In genomic region chr20:58651548-58651822, GRCh38 we compare ENCODE assay signal across 1 cellular context.
A peak's percentile ranks its signal among the peaks of the same experiment; 100 is the strongest.
TF ChIP-seq lines count a peak whose summit lies in the region.

No MANE protein-coding gene starts in this region.

TF ChIP-seq in HepG2, 621 proteins besides CTCF, POLR2A, EP300 and RAD21 (continues in another document):
- TF ChIP-seq BRD4 (CRISPR knock-in tag; IDR thresholded peaks at IDR 0.05) (no peak), HOXA5 (CRISPR knock-in tag; IDR thresholded peaks at IDR 0.05) (no peak), NRL (CRISPR knock-in tag; IDR thresholded peaks at IDR 0.05; ENCODE audit: borderline replicate concordance) (no peak), ZNF343 (CRISPR knock-in tag; IDR thresholded peaks at IDR 0.05) (no peak), ZNF30 (CRISPR knock-in tag; IDR thresholded peaks at IDR 0.05) (no peak), MAF1 (CRISPR knock-in tag; IDR thresholded peaks at IDR 0.05; ENCODE audit: borderline replicate concordance) (no peak), NCOA5 (CRISPR knock-in tag; IDR thresholded peaks at IDR 0.05) (no peak), ZNF670 (CRISPR knock-in tag; IDR thresholded peaks at IDR 0.05; ENCODE audit: borderline replicate concordance) (no peak), HNF1B (CRISPR knock-in tag; IDR thresholded peaks at IDR 0.05) (no peak), ZNF143 (CRISPR knock-in tag; IDR thresholded peaks at IDR 0.05) (no peak), KLF13 (CRISPR knock-in tag; IDR thresholded peaks at IDR 0.05) (no peak), RFXANK (CRISPR knock-in tag; IDR thresholded peaks at IDR 0.05) (no peak), GABPB1 (CRISPR knock-in tag; IDR thresholded peaks at IDR 0.05) (no peak), ZNF891 (CRISPR knock-in tag; IDR thresholded peaks at IDR 0.05) (no peak), ZHX1 (CRISPR knock-in tag; IDR thresholded peaks at IDR 0.05; ENCODE audit: low read depth) (no peak), NR2F2 (IDR thresholded peaks at IDR 0.05; ENCODE audit: borderline replicate concordance, low read depth) (no peak), KMT2A (CRISPR knock-in tag; IDR thresholded peaks at IDR 0.05) (no peak), SP140L (CRISPR knock-in tag; IDR thresholded peaks at IDR 0.05; ENCODE audit: borderline replicate concordance) (no peak), ZNF780A (CRISPR knock-in tag; IDR thresholded peaks at IDR 0.05) (no peak), HHEX (CRISPR knock-in tag; IDR thresholded peaks at IDR 0.05) (peak; percentile 47; the same call in 1 of the 2 replicates), THAP11 (CRISPR knock-in tag; IDR thresholded peaks at IDR 0.05) (no peak), ZNF367 (CRISPR knock-in tag; IDR thresholded peaks at IDR 0.05; ENCODE audit: borderline replicate concordance) (no peak), SMARCC2 (IDR thresholded peaks at IDR 0.05) (no peak), ZNF446 (CRISPR knock-in tag; IDR thresholded peaks at IDR 0.05) (peak; percentile 15; the same call in 1 of the 2 replicates), SAP130 (CRISPR knock-in tag; IDR thresholded peaks at IDR 0.05; ENCODE audit: low read depth) (no peak), CBX5 (CRISPR knock-in tag; IDR thresholded peaks at IDR 0.05; ENCODE audit: borderline replicate concordance) (no peak), ZNF18 (CRISPR knock-in tag; IDR thresholded peaks at IDR 0.05; ENCODE audit: insufficient replicate concordance) (no peak), ZNF577 (CRISPR knock-in tag; IDR thresholded peaks at IDR 0.05; ENCODE audit: borderline replicate concordance, low read depth) (peak; percentile 30; the same call in 1 of the 2 replicates), MEIS2 (CRISPR knock-in tag; IDR thresholded peaks at IDR 0.05) (no peak), ARNT2 (CRISPR knock-in tag; IDR thresholded peaks at IDR 0.05; ENCODE audit: low read depth) (no peak), IRX3 (CRISPR knock-in tag; IDR thresholded peaks at IDR 0.05; ENCODE audit: borderline replicate concordance, low read depth) (no peak), ZNF83 (CRISPR knock-in tag; IDR thresholded peaks at IDR 0.05; ENCODE audit: borderline replicate concordance) (no peak), BRF2 (CRISPR knock-in tag; IDR thresholded peaks at IDR 0.05) (no peak), TBX3 (IDR thresholded peaks at IDR 0.05; ENCODE audit: borderline replicate concordance) (no peak), EHMT2 (IDR thresholded peaks at IDR 0.05; ENCODE audit: borderline replicate concordance, low read depth, low read length) (no peak), TP53 (CRISPR knock-in tag; conservative IDR thresholded peaks at IDR 0.05) (no peak), CENPX (CRISPR knock-in tag; IDR thresholded peaks at IDR 0.05) (no peak), MED13 (CRISPR knock-in tag; IDR thresholded peaks at IDR 0.05) (no peak), ZNF563 (CRISPR knock-in tag; IDR thresholded peaks at IDR 0.05) (no peak), MBNL3 (CRISPR knock-in tag; conservative IDR thresholded peaks at IDR 0.05) (no peak)
- TF ChIP-seq, protein P1, sequence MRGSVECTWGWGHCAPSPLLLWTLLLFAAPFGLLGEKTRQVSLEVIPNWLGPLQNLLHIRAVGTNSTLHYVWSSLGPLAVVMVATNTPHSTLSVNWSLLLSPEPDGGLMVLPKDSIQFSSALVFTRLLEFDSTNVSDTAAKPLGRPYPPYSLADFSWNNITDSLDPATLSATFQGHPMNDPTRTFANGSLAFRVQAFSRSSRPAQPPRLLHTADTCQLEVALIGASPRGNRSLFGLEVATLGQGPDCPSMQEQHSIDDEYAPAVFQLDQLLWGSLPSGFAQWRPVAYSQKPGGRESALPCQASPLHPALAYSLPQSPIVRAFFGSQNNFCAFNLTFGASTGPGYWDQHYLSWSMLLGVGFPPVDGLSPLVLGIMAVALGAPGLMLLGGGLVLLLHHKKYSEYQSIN (CRISPR knock-in tag; IDR thresholded peaks at IDR 0.05; ENCODE audit: borderline replicate concordance), result 0 out of 2 replicates have a peak, but pooled peaks have one; percentile 25
- TF ChIP-seq, protein P2, sequence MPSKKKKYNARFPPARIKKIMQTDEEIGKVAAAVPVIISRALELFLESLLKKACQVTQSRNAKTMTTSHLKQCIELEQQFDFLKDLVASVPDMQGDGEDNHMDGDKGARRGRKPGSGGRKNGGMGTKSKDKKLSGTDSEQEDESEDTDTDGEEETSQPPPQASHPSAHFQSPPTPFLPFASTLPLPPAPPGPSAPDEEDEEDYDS (CRISPR knock-in tag; IDR thresholded peaks at IDR 0.05), result no peak
- TF ChIP-seq, protein P3, sequence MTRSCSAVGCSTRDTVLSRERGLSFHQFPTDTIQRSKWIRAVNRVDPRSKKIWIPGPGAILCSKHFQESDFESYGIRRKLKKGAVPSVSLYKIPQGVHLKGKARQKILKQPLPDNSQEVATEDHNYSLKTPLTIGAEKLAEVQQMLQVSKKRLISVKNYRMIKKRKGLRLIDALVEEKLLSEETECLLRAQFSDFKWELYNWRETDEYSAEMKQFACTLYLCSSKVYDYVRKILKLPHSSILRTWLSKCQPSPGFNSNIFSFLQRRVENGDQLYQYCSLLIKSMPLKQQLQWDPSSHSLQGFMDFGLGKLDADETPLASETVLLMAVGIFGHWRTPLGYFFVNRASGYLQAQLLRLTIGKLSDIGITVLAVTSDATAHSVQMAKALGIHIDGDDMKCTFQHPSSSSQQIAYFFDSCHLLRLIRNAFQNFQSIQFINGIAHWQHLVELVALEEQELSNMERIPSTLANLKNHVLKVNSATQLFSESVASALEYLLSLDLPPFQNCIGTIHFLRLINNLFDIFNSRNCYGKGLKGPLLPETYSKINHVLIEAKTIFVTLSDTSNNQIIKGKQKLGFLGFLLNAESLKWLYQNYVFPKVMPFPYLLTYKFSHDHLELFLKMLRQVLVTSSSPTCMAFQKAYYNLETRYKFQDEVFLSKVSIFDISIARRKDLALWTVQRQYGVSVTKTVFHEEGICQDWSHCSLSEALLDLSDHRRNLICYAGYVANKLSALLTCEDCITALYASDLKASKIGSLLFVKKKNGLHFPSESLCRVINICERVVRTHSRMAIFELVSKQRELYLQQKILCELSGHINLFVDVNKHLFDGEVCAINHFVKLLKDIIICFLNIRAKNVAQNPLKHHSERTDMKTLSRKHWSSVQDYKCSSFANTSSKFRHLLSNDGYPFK (CRISPR knock-in tag; IDR thresholded peaks at IDR 0.05; ENCODE audit: borderline replicate concordance), result no peak
- TF ChIP-seq, protein P4, sequence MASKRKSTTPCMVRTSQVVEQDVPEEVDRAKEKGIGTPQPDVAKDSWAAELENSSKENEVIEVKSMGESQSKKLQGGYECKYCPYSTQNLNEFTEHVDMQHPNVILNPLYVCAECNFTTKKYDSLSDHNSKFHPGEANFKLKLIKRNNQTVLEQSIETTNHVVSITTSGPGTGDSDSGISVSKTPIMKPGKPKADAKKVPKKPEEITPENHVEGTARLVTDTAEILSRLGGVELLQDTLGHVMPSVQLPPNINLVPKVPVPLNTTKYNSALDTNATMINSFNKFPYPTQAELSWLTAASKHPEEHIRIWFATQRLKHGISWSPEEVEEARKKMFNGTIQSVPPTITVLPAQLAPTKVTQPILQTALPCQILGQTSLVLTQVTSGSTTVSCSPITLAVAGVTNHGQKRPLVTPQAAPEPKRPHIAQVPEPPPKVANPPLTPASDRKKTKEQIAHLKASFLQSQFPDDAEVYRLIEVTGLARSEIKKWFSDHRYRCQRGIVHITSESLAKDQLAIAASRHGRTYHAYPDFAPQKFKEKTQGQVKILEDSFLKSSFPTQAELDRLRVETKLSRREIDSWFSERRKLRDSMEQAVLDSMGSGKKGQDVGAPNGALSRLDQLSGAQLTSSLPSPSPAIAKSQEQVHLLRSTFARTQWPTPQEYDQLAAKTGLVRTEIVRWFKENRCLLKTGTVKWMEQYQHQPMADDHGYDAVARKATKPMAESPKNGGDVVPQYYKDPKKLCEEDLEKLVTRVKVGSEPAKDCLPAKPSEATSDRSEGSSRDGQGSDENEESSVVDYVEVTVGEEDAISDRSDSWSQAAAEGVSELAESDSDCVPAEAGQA (IDR thresholded peaks at IDR 0.05; ENCODE audit: low read depth), result no peak
- TF ChIP-seq, protein P4 (CRISPR knock-in tag; IDR thresholded peaks at IDR 0.05; ENCODE audit: borderline replicate concordance), result no peak
- TF ChIP-seq, protein P5, sequence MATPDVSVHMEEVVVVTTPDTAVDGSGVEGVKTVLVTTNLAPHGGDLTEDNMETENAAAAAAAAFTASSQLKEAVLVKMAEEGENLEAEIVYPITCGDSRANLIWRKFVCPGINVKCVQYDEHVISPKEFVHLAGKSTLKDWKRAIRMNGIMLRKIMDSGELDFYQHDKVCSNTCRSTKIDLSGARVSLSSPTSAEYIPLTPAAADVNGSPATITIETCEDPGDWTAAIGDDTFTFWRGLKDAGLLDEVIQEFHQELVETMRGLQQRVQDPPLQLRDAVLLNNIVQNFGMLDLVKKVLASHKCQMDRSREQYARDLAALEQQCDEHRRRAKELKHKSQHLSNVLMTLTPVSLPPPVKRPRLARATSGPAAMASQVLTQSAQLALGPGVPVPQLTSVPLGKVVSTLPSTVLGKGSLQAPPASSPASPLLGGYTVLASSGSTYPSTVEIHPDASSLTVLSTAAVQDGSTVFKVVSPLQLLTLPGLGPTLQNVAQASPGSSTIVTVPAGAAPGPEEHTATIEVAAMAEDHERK (CRISPR knock-in tag; IDR thresholded peaks at IDR 0.05; ENCODE audit: low read depth), result no peak
